In the genomic region with DNA sequence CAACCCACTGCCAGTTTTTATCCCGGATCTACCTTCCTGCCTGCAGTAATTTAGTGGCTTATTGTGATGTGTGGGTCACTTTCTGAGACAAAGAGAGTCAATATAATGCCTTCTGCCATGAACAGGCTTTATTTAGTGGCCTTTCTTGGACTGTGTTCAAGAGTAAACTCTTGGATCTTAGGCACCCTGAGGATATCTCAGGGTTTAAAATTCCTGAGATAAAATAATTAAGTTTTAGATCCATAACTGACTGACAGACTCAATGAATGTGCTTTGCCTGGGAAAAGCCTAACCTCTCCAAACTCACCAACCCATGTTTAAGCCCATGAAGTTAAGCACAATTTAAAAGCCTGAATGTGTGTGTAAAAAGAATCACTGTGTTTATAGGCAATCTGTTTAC, we compare ENCODE assay signal across 6 cellular contexts.
"Had no signal": no experiment of that assay in that cellular context is flagged by ENCODE, and none has a peak within 500 bp of the region (broad histone marks: within the 10 kb centered on the region; RNA-seq: fewer than 3 reads in every experiment).

No MANE protein-coding gene starts in this region.

- H3K36me3 Mint-ChIP-seq: IgD-negative memory B cell had no signal

- H3K4me1 Mint-ChIP-seq: IgD-negative memory B cell had no signal

- H3K27me3 Mint-ChIP-seq: IgD-negative memory B cell had no signal

- DNase-seq: IMR-90, KBM-7 had no signal

- ATAC-seq: HepG2, K562 had no signal

- H3K27ac ChIP-seq: HL-60 had no signal

- H3K9me3 Mint-ChIP-seq: IgD-negative memory B cell had no signal

- H3K4me3 Mint-ChIP-seq: IgD-negative memory B cell had no signal

- H3K4me3 ChIP-seq: K562 had no signal
